19 cellular contexts compared by ENCODE assay signal in genomic region chr3:45001738-45002137, GRCh38. TPM values are rescaled to one million over a fixed set of nuclear protein-coding genes. Genes with fewer than 3 reads are reported as not detected.
DNase-seq lines count a peak whose midpoint lies in the region; ATAC-seq and TF ChIP-seq lines count a peak whose summit lies in the region.
"Had no signal": no experiment of that assay in that cellular context is flagged by ENCODE, and none has a peak within 500 bp of the region (broad histone marks: within the 10 kb centered on the region; RNA-seq: fewer than 3 reads in every experiment).

No MANE protein-coding gene starts in this region.

- no peaks in the 10 kb centered on the region for H4K20me1 ChIP-seq in SK-N-SH (ENCODE audit: insufficient read depth)
- H4K20me1 ChIP-seq: BLaER1 had no signal

- POLR2A ChIA-PET in SK-N-SH (lab: Yijun Ruan, JAX), result no interaction called here

- no peaks in the 10 kb centered on the region for H3K9me3 ChIP-seq in SK-N-SH
- no peaks in the 10 kb centered on the region for H3K9me3 ChIP-seq in RWPE2 (ENCODE audit: severe bottlenecking)
- H3K9me3 ChIP-seq in skeletal muscle tissue (ENCODE audit: control insufficient read depth in 3 of 3, low read length in 3 of 3), result no peaks in the 10 kb centered on the region

- H2AFZ ChIP-seq in SK-N-SH (ENCODE audit: low read depth), result no peak overlapping the region

- no peaks in the 10 kb centered on the region for H3K27me3 ChIP-seq in SK-N-SH (ENCODE audit: insufficient read depth)
- H3K27me3 ChIP-seq in RWPE2 (ENCODE audit: insufficient read depth, poor library complexity, severe bottlenecking), result no peaks in the 10 kb centered on the region
- H3K27me3 ChIP-seq in skeletal muscle tissue (ENCODE audit: control insufficient read depth in 3 of 3, insufficient read depth in 3 of 3, low read length in 3 of 3), result no peaks in the 10 kb centered on the region
- H3K27me3 ChIP-seq: BLaER1 had no signal

- H3K27ac ChIP-seq in SK-N-SH (ENCODE audit: low read depth in 2 of 2, low read length in 1 of 2), result no peak overlapping the region
- H3K27ac ChIP-seq in RWPE2 (ENCODE audit: poor library complexity, severe bottlenecking), result no peak overlapping the region
- peak overlapping the region; percentile 64 for H3K27ac ChIP-seq in skeletal muscle tissue (ENCODE audit: low read depth, low read length)
- H3K27ac ChIP-seq: 22Rv1, BLaER1 had no signal

- CTCF ChIA-PET in SK-N-SH (lab: Yijun Ruan, JAX), result interaction anchor here (1.5 kb wide), 1 partner anchor 39 kb away, joined by 4 read pairs; no protein-coding TSS in a partner anchor

- H3K79me2 ChIP-seq in SK-N-SH (ENCODE audit: insufficient read depth), result no peaks in the 10 kb centered on the region

- H3K9ac ChIP-seq in SK-N-SH (no peak overlapping the region), skeletal muscle tissue (ENCODE audit: low read depth in 1 of 3, low read length in 3 of 3) (no peak overlapping the region)
- H3K9ac ChIP-seq: BLaER1 had no signal

- no peak for TF ChIP-seq EP300 in SK-N-SH (IDR thresholded peaks at IDR 0.05; ENCODE audit: borderline replicate concordance in 1 of 2, low read depth in 1 of 2, low read length in 1 of 2)

- TF ChIP-seq RAD21 in SK-N-SH (IDR thresholded peaks at IDR 0.05; ENCODE audit: low read length), result no peak

- H3K9me2 ChIP-seq in SK-N-SH, result no peaks in the 10 kb centered on the region

- DNase-seq in SK-N-SH, result no peak
- DNase-seq in RWPE2 (ENCODE audit: low spot score), result no peak
- no peak for DNase-seq in fibroblast of mammary gland (ENCODE audit: low read depth)
- DNase-seq: DMS 273 treated with DMSO at 0.1 percent for 48 hours, H7, NCI-H1417 treated with DMSO at 0.1 percent for 48 hours, NCI-H2081 treated with DMSO at 0.1 percent for 48 hours, NCI-H524, OCI-M1 had no signal

- H3K4me2 ChIP-seq in SK-N-SH, result no peak overlapping the region
- H3K4me2 ChIP-seq: BLaER1 had no signal

- TF ChIP-seq CTCF in SK-N-SH (IDR thresholded peaks at IDR 0.05), result peak; percentile 23
- peak; percentile 13 for TF ChIP-seq CTCF in RWPE2 (IDR thresholded peaks at IDR 0.05; ENCODE audit: poor library complexity, severe bottlenecking)
- peak; percentile 2 for TF ChIP-seq CTCF in fibroblast of mammary gland (conservative IDR thresholded peaks at IDR 0.05; ENCODE audit: control insufficient read depth, insufficient read depth, low read depth, low read length)

- H3K4me1 ChIP-seq in SK-N-SH (ENCODE audit: control insufficient read depth in 1 of 2, insufficient read depth in 2 of 2, low read depth in 1 of 2, low read length in 1 of 2) (peaks cover 0 to 10% of the 10 kb centered on the region in 2 experiments; a peak in 2 of 4 replicates), RWPE2 (ENCODE audit: insufficient read depth, poor library complexity, severe bottlenecking) (no peaks in the 10 kb centered on the region), skeletal muscle tissue (ENCODE audit: control insufficient read depth in 3 of 3, insufficient read depth in 3 of 3, low read length in 3 of 3) (peaks cover 18 to 22% (median 22%) of the 10 kb centered on the region in 3 donors)
- H3K4me1 ChIP-seq: BLaER1 had no signal

- 97% methylated on average over 3 of the region's 3 CpGs for whole genome bisulfite sequencing in SK-N-SH (ENCODE audit: low lambda C conversion rate)

- H3K36me3 ChIP-seq in SK-N-SH (replicated peaks in 1 of 2; ENCODE audit: control insufficient read depth in 1 of 2, insufficient read depth in 2 of 2, low read length in 1 of 2) (peaks cover 49 to 66% of the 10 kb centered on the region in 2 experiments), RWPE2 (ENCODE audit: low read depth) (peaks cover 83% of the 10 kb centered on the region), skeletal muscle tissue (ENCODE audit: control insufficient read depth in 3 of 3, insufficient read depth in 3 of 3, low read length in 3 of 3) (peaks cover 30 to 50% (median 46%) of the 10 kb centered on the region in 3 donors)

- no peak overlapping the region for H3K4me3 ChIP-seq in SK-N-SH (ENCODE audit: low read depth in 2 of 2, low read length in 1 of 2)
- no peak overlapping the region for H3K4me3 ChIP-seq in RWPE2 (ENCODE audit: severe bottlenecking)
- H3K4me3 ChIP-seq in fibroblast of mammary gland (ENCODE audit: control insufficient read depth, low read depth, low read length), result no peak overlapping the region
- H3K4me3 ChIP-seq in skeletal muscle tissue (ENCODE audit: low read length in 3 of 3), result no peak overlapping the region
- H3K4me3 ChIP-seq: BLaER1 had no signal

- no peaks in the 10 kb centered on the region for H3F3A ChIP-seq in SK-N-SH (replicated peaks; ENCODE audit: insufficient read depth)

- no peak for ATAC-seq in SK-N-SH treated with all-trans-retinoic acid at 6 μM for 48 hours
- no peak for ATAC-seq in RWPE2 (ENCODE audit: low read depth)
- ATAC-seq in HG03175 (IDR thresholded peaks at IDR 0.05; ENCODE audit: unreplicated experiment), result no peak
- ATAC-seq in GM18861 (IDR thresholded peaks at IDR 0.05; ENCODE audit: unreplicated experiment), result no peak
- no peak for ATAC-seq in HG02981 (IDR thresholded peaks at IDR 0.05; ENCODE audit: unreplicated experiment)

TF ChIP-seq in SK-N-SH, 30 proteins besides CTCF, POLR2A, EP300 and RAD21 (continues in another document):
- no peak for TF ChIP-seq USF1 (IDR thresholded peaks at IDR 0.05; ENCODE audit: borderline replicate concordance, low read depth)
- no peak for TF ChIP-seq IRF3 (IDR thresholded peaks at IDR 0.05; ENCODE audit: low read depth, low read length)
- no peak for TF ChIP-seq FOXM1 (IDR thresholded peaks at IDR 0.05; ENCODE audit: low read depth)
- TF ChIP-seq JUND (IDR thresholded peaks at IDR 0.05), result no peak
- TF ChIP-seq GATA2 (CRISPR knock-in tag; IDR thresholded peaks at IDR 0.05), result no peak
- TF ChIP-seq POLR2AphosphoS5 (IDR thresholded peaks at IDR 0.05; ENCODE audit: low read depth, low read length), result no peak
- TF ChIP-seq GABPA (IDR thresholded peaks at IDR 0.05; ENCODE audit: low read depth), result no peak
- no peak for TF ChIP-seq RXRA (IDR thresholded peaks at IDR 0.05; ENCODE audit: borderline replicate concordance, low read depth)
- TF ChIP-seq MXI1 (IDR thresholded peaks at IDR 0.05; ENCODE audit: low read depth, low read length), result no peak
- TF ChIP-seq ELF1 (IDR thresholded peaks at IDR 0.05), result no peak
- TF ChIP-seq FOXJ3 (CRISPR knock-in tag; IDR thresholded peaks at IDR 0.05), result no peak

TF ChIP-seq in SK-N-SH treated with all-trans-retinoic acid at 6 μM for 48 hours, 23 proteins besides CTCF, POLR2A, EP300 and RAD21:
- no peak for TF ChIP-seq CREB5 (CRISPR knock-in tag; IDR thresholded peaks at IDR 0.05; ENCODE audit: low read depth)
TF ChIP-seq in SK-N-SH treated with all-trans-retinoic acid at 6 μM for 48 hours: peak in this region for 0.

RNA-seq across cellular contexts. Expression of gene CLEC3B, which starts 24.4 kb away (rescaled TPM):
- polyA plus RNA-seq in SK-N-SH (2012; rRNA removed), result 0.16 and 0.46 TPM in 2 replicates
- polyA plus RNA-seq in SK-N-SH (2012; cell fraction: cytosol; rRNA removed), result 0.05 and 0.23 TPM in 2 replicates
- polyA plus RNA-seq in SK-N-SH (2012; cell fraction: nucleus; rRNA removed), result 2.1 and 3.1 TPM in 2 replicates
- total RNA-seq in skeletal muscle tissue, result 129 TPM
- total RNA-seq: Daoy, H7, HT-29 had no signal
- polyA plus RNA-seq: IgD-negative memory B cell had no signal

RNA-seq across cellular contexts. Expression of gene EXOSC7, which starts 25.7 kb away (rescaled TPM):
- polyA plus RNA-seq in SK-N-SH (2012; rRNA removed), result 83.5 and 96.4 TPM in 2 replicates
- 94.3 and 94.9 TPM in 2 replicates for polyA plus RNA-seq in SK-N-SH (2012; cell fraction: cytosol; rRNA removed)
- 66.6 and 68.4 TPM in 2 replicates for polyA plus RNA-seq in SK-N-SH (2012; cell fraction: nucleus; rRNA removed)
- total RNA-seq in skeletal muscle tissue, result 36.0 TPM

RNA-seq across cellular contexts. Expression of gene ZDHHC3, which starts 25.8 kb away (rescaled TPM):
- 60.7 and 72.3 TPM in 2 replicates for polyA plus RNA-seq in SK-N-SH (2012; rRNA removed)
- 45.7 and 63.4 TPM in 2 replicates for polyA plus RNA-seq in SK-N-SH (2012; cell fraction: cytosol; rRNA removed)
- 51.3 and 65.3 TPM in 2 replicates for polyA plus RNA-seq in SK-N-SH (2012; cell fraction: nucleus; rRNA removed)
- 25.6 TPM for total RNA-seq in skeletal muscle tissue
